Comparison of ENCODE assay signal across 7 cellular contexts in genomic region chr20:43955244-43956191, GRCh38. TPM values are rescaled to one million over a fixed set of nuclear protein-coding genes. Genes with fewer than 3 reads are reported as not detected.
A peak's percentile ranks its signal among the peaks of the same experiment; 100 is the strongest.
DNase-seq lines count a peak whose midpoint lies in the region; ATAC-seq and TF ChIP-seq lines count a peak whose summit lies in the region.

No MANE protein-coding gene starts in this region.

- intact Hi-C loops in dorsolateral prefrontal cortex (cut with DNase I): no loop called here

- H3K27ac ChIP-seq in dorsolateral prefrontal cortex: no peak overlapping the region

- DNase-seq in NCI-H2171 (lab: John Stamatoyannopoulos, UW) (peak; percentile 5), activated T-cell treated with anti-CD3 and anti-CD28 coated beads for 24 hours (ENCODE audit: low read depth) (peak; percentile 49), foreskin fibroblast (peak; percentile 97 to 98), dorsolateral prefrontal cortex (no peak)
- peak; percentile 38 to 41 for DNase-seq in stimulated activated CD8-positive, alpha-beta memory T cell treated with anti-CD3 and anti-CD28 coated beads, Interleukin-7, amount 100 ng/mL, for 4 hours (ENCODE audit: low read depth in 2 of 2)

- ATAC-seq in GM18520 (IDR thresholded peaks at IDR 0.05; ENCODE audit: unreplicated experiment): peak; percentile 50
- peak; percentile 70 for ATAC-seq in HG02678 (IDR thresholded peaks at IDR 0.05; ENCODE audit: unreplicated experiment)

- H3K27me3 ChIP-seq in dorsolateral prefrontal cortex: peaks cover 0 to 5% (median 0%) of the 10 kb centered on the region in 45 donors

- TF ChIP-seq CTCF in foreskin fibroblast (IDR thresholded peaks at IDR 0.05; ENCODE audit: low read depth, low read length) (no peak), dorsolateral prefrontal cortex (IDR thresholded peaks at IDR 0.05 in 54 of 56, conservative IDR thresholded peaks at IDR 0.05 in 2 of 56; ENCODE audit: low read depth in 1 of 56, partially characterized antibody in 56 of 56) (no peak)

- H3K4me3 ChIP-seq in foreskin fibroblast (ENCODE audit: low read depth in 1 of 2, low read length in 2 of 2) (no peak overlapping the region), dorsolateral prefrontal cortex (no peak overlapping the region)

RNA-seq across cellular contexts. Expression of gene TOX2, which starts 40.9 kb away (rescaled TPM):
- 10 to 100 TPM in 117 of 120 experiments, 1 to 10 TPM in 3; 5.5 to 33.1 (median 20.3) TPM for total RNA-seq in dorsolateral prefrontal cortex

Comparison
In these comparisons a context has a peak if more than half of its experiments do, and no peak if none do; other contexts are left out.
1. DNase-seq: peak in NCI-H2171 (single experiment), activated T-cell treated with anti-CD3 and anti-CD28 coated beads for 24 hours (single experiment), foreskin fibroblast (2 of 2) and stimulated activated CD8-positive, alpha-beta memory T cell treated with anti-CD3 and anti-CD28 coated beads, Interleukin-7, amount 100 ng/mL, for 4 hours (2 of 2); none in dorsolateral prefrontal cortex (0 of 10).